Comparison of ENCODE assay signal across 8 cellular contexts in genomic region chr22:38069372-38070249, GRCh38. TPM values are rescaled to one million over a fixed set of nuclear protein-coding genes. Genes with fewer than 3 reads are reported as not detected.
DNase-seq lines count a peak whose midpoint lies in the region; ATAC-seq, FAIRE-seq and TF ChIP-seq lines count a peak whose summit lies in the region.

No MANE protein-coding gene starts in this region.

- peak; percentile 57 to 76; a peak in 3 of 4 replicates for TF ChIP-seq RAD21 in H1 (IDR thresholded peaks at IDR 0.05 in 1 of 2, conservative IDR thresholded peaks at IDR 0.05 in 1 of 2; ENCODE audit: low read depth in 2 of 2, low read length in 2 of 2)

- H4K20me1 ChIP-seq in H1 (replicated peaks in 1 of 2; ENCODE audit: control insufficient read depth in 1 of 2, insufficient read depth in 2 of 2, low read length in 2 of 2): peaks cover 0 to 5% of the 10 kb centered on the region in 2 experiments

- peaks cover 30% of the 10 kb centered on the region for H3K36me3 Mint-ChIP-seq in nephron (ENCODE audit: low read depth)

- H3K79me1 ChIP-seq in H1 (ENCODE audit: low read depth, low read length): no peaks in the 10 kb centered on the region

- TF ChIP-seq EP300 in H1 (IDR thresholded peaks at IDR 0.05; ENCODE audit: borderline replicate concordance in 1 of 2, low read depth in 2 of 2, low read length in 2 of 2): no peak

- no peak overlapping the region for H3K56ac ChIP-seq in H1 (replicated peaks; ENCODE audit: insufficient read length, low read depth, low read length)

- TF ChIP-seq CTCF in H1 (IDR thresholded peaks at IDR 0.05; ENCODE audit: control extremely low read depth in 1 of 3, insufficient read depth in 1 of 3, low read depth in 1 of 3, low read length in 3 of 3): peak; percentile 64 to 88 (median 65)
- peak; percentile 38 to 52 (median 45) for TF ChIP-seq CTCF in nephron (IDR thresholded peaks at IDR 0.05; ENCODE audit: unreplicated experiment in 3 of 3)

- ATAC-seq in GM18907 (IDR thresholded peaks at IDR 0.05; ENCODE audit: unreplicated experiment): no peak

- 0 out of 7 replicates have a peak overlapping the region, but pooled peaks of 1 of the 4 experiments have one; percentile 11 for H3K9ac ChIP-seq in H1 (replicated peaks in 1 of 4; ENCODE audit: extremely low read depth in 1 of 4, low read depth in 3 of 4, low read length in 3 of 4)

- no peak overlapping the region for H2AK5ac ChIP-seq in H1 (ENCODE audit: low read depth, low read length)

- no peaks in the 10 kb centered on the region for H3K4me1 ChIP-seq in H1 (replicated peaks in 1 of 4; ENCODE audit: control insufficient read depth in 3 of 4, insufficient read depth in 4 of 4, low read length in 3 of 4)

- no peak overlapping the region for H3K14ac ChIP-seq in H1 (ENCODE audit: insufficient read length)

- CTCF ChIA-PET in H1 (lab: Charles Lee; ENCODE audit: partially characterized antibody): interaction anchor here (0.7 to 12.5 kb wide), 21 partner anchors 10 to 161 kb away, joined by 3 to 264 read pairs (median 4); partner anchors contain the start of genes PICK1 and SLC16A8

- no peak overlapping the region for H2BK12ac ChIP-seq in H1 (ENCODE audit: low read depth, low read length)

- TF ChIP-seq POLR2A in H1 (IDR thresholded peaks at IDR 0.05; ENCODE audit: control extremely low read depth in 1 of 2, low read depth in 2 of 2, low read length in 2 of 2): no peak

- no peak overlapping the region for H3K4me2 ChIP-seq in H1 (ENCODE audit: insufficient read depth in 1 of 2, low read depth in 2 of 2, low read length in 2 of 2)

- H3K27ac ChIP-seq in H1 (ENCODE audit: low read depth, low read length): no peak overlapping the region; the same call in 1 of the 2 replicates

- H3K4me1 Mint-ChIP-seq in nephron: peaks cover 23% of the 10 kb centered on the region

- H3K36me3 ChIP-seq in H1 (ENCODE audit: control insufficient read depth in 2 of 4, insufficient read depth in 4 of 4, low read length in 3 of 4): peaks cover 7 to 27% (median 15%) of the 10 kb centered on the region in 4 experiments; a peak in 7 of 8 replicates

- no peaks in the 10 kb centered on the region for H3K27me3 ChIP-seq in H1 (replicated peaks in 1 of 4; ENCODE audit: control insufficient read depth in 3 of 4, extremely low read depth in 1 of 4, insufficient read depth in 3 of 4, low read length in 3 of 4)

- H2BK20ac ChIP-seq in H1 (ENCODE audit: low read length): no peak overlapping the region

- no peak overlapping the region for H3K4me3 ChIP-seq in H1 (ENCODE audit: extremely low read depth in 1 of 4, insufficient read depth in 2 of 4, low read depth in 3 of 4, low read length in 4 of 4)

- no peak overlapping the region for H3K4ac ChIP-seq in H1 (replicated peaks; ENCODE audit: insufficient read length, low read depth, low read length)

- peak overlapping the region; percentile 65 to 81 (median 81) for H3K27ac Mint-ChIP-seq in nephron

- H2BK15ac ChIP-seq in H1 (ENCODE audit: low read length): no peak overlapping the region

- H3K23ac ChIP-seq in H1 (ENCODE audit: insufficient read length): no peak overlapping the region

- no peak overlapping the region for H3K18ac ChIP-seq in H1 (ENCODE audit: extremely low read depth, low read length)

- no peaks in the 10 kb centered on the region for H3K27me3 Mint-ChIP-seq in nephron (ENCODE audit: low read depth)

- H3K23me2 ChIP-seq in H1 (ENCODE audit: low read depth, low read length): no peaks in the 10 kb centered on the region

- POLR2A ChIA-PET in H1 (lab: Charles Lee; ENCODE audit: partially characterized antibody): interaction anchor here (0.6 to 1.1 kb wide), 3 partner anchors 12 to 107 kb away, joined by 3 to 4 read pairs (median 3); no protein-coding TSS in a partner anchor

- no peak overlapping the region for H4K5ac ChIP-seq in H1 (ENCODE audit: insufficient read length, low read depth, low read length)

- no peak overlapping the region for H2AFZ ChIP-seq in H1 (ENCODE audit: low read length)

- peak; percentile 60 for DNase-seq in AG20443 (ENCODE audit: low spot score)
- DNase-seq in NCI-H2227 (lab: John Stamatoyannopoulos, UW; ENCODE audit: unreplicated experiment): peak; percentile 88
- DNase-seq in H1 (ENCODE audit: low read depth in 1 of 2, low spot score in 2 of 2): no peak
- DNase-seq in HuH-7.5 (ENCODE audit: low spot score): no peak
- no peak for DNase-seq in T-helper 2 cell
- DNase-seq in stimulated activated naive CD4-positive, alpha-beta T cell treated with Interleukin-2 at 50 U/mL for 16 hours (lab: John Stamatoyannopoulos, UW): no peak

- peak overlapping the region; percentile 12 to 77 (median 25) for H3K4me3 Mint-ChIP-seq in nephron

- H4K8ac ChIP-seq in H1 (ENCODE audit: extremely low read depth, insufficient read depth, low read length): 0 out of 2 replicates have a peak overlapping the region, but pooled peaks have one; percentile 2

- no peak overlapping the region for H2BK120ac ChIP-seq in H1 (replicated peaks; ENCODE audit: low read depth, low read length)

- 90% methylated on average over 20 of the region's 21 CpGs; no CpG with 5 or more reads in 1 of the 2 experiments for whole genome bisulfite sequencing in H1 (ENCODE audit: extremely low coverage in 1 of 2, insufficient coverage in 1 of 2, insufficient read length in 1 of 2, insufficient replicate concordance in 2 of 2, low coverage in 1 of 2, low lambda C conversion rate in 2 of 2, missing lambda C conversion rate in 1 of 2), 2 experiments

- no peak overlapping the region for H2BK5ac ChIP-seq in H1 (ENCODE audit: low read depth, low read length)

- H3K9me3 Mint-ChIP-seq in nephron: no peaks in the 10 kb centered on the region

- no peak for FAIRE-seq in H1 (lab: Jason Lieb, UNC)

- H4K91ac ChIP-seq in H1 (replicated peaks; ENCODE audit: insufficient read length, low read length): no peak overlapping the region

- H3K79me2 ChIP-seq in H1 (ENCODE audit: control insufficient read depth in 1 of 2, insufficient read depth in 2 of 2, low read length in 2 of 2): no peaks in the 10 kb centered on the region

- no peaks in the 10 kb centered on the region for H3K9me3 ChIP-seq in H1 (ENCODE audit: insufficient read depth in 2 of 2, low read depth in 1 of 2, low read length in 1 of 2)

TF ChIP-seq in H1, 55 proteins besides CTCF, POLR2A, EP300 and RAD21 (continues in another document):
- TF ChIP-seq TBP (IDR thresholded peaks at IDR 0.05; ENCODE audit: low read depth, low read length) (no peak), CBX8 (IDR thresholded peaks at IDR 0.05; ENCODE audit: borderline replicate concordance, low read depth, low read length) (no peak), MAFK (IDR thresholded peaks at IDR 0.05; ENCODE audit: low read depth, low read length) (no peak), SP2 (IDR thresholded peaks at IDR 0.05; ENCODE audit: low read length) (no peak), KDM5A (IDR thresholded peaks at IDR 0.05; ENCODE audit: low read length) (no peak), CREB1 (IDR thresholded peaks at IDR 0.05) (no peak), ASH2L (IDR thresholded peaks at IDR 0.05; ENCODE audit: low read length) (no peak), POU5F1 (IDR thresholded peaks at IDR 0.05; ENCODE audit: low read depth, low read length) (no peak), SAP30 (IDR thresholded peaks at IDR 0.05; ENCODE audit: insufficient read depth, insufficient replicate concordance, low read length) (no peak), SIN3A (conservative IDR thresholded peaks at IDR 0.05 in 1 of 2, IDR thresholded peaks at IDR 0.05 in 1 of 2; ENCODE audit: low read depth in 1 of 2, low read length in 2 of 2) (no peak), ATF2 (IDR thresholded peaks at IDR 0.05; ENCODE audit: low read length) (no peak)

RNA-seq across cellular contexts. Expression of gene PICK1, which starts 12.4 kb away (rescaled TPM):
- 22.9 and 26.2 TPM in 2 replicates for total RNA-seq in H1 (2021; fragmentation: NEBNext Ultra II Directional; extraction: Animal tissue kit (Norgen Biotek cat#: 25700))
- 20.4 and 26.7 TPM in 2 replicates for polyA plus RNA-seq in H1 (2011; rRNA removed)
- 34.3 TPM for polyA plus RNA-seq in H1 (2011; cell fraction: cytosol; rRNA removed)
- polyA plus RNA-seq in H1 (2011; cell fraction: nucleus; rRNA removed): 80.4 TPM
- polyA plus RNA-seq in H1 (2012, experiment 1 of 2): 14.3 to 28.4 TPM (median 26.6 TPM) in 4 replicates
- polyA plus RNA-seq in H1 (2012, experiment 2 of 2): 17.5 TPM
- polyA plus RNA-seq in H1 (2013, experiment 1 of 2): 13.5 TPM
- 13.1 TPM for polyA plus RNA-seq in H1 (2013, experiment 2 of 2)
- polyA minus RNA-seq in H1 (2011; rRNA and poly(A)+ RNA removed): 24.3 and 33.6 TPM in 2 replicates
- polyA minus RNA-seq in H1 (2011; cell fraction: cytosol; rRNA and poly(A)+ RNA removed): 15.3 TPM
- 33.8 TPM for polyA minus RNA-seq in H1 (2011; cell fraction: nucleus; rRNA and poly(A)+ RNA removed)

RNA-seq across cellular contexts. Expression of gene SLC16A8, which starts 14.4 kb away (rescaled TPM):
- total RNA-seq in H1 (2021; fragmentation: NEBNext Ultra II Directional; extraction: Animal tissue kit (Norgen Biotek cat#: 25700)): not detected in 2 replicates
- polyA plus RNA-seq in H1 (2011; rRNA removed): 0.70 and 1.2 TPM in 2 replicates
- polyA plus RNA-seq in H1 (2011; cell fraction: cytosol; rRNA removed): 0.62 TPM
- polyA plus RNA-seq in H1 (2011; cell fraction: nucleus; rRNA removed): 0.44 TPM
- polyA plus RNA-seq in H1 (2012, experiment 1 of 2): 0.69 to 1.6 TPM (median 1.3 TPM) in 4 replicates
- polyA plus RNA-seq in H1 (2012, experiment 2 of 2): 0.43 TPM
- polyA plus RNA-seq in H1 (2013, experiment 1 of 2): 0.28 TPM
- polyA plus RNA-seq in H1 (2013, experiment 2 of 2): 0.17 TPM
- not detected in 2 replicates for polyA minus RNA-seq in H1 (2011; rRNA and poly(A)+ RNA removed)
- not detected for polyA minus RNA-seq in H1 (2011; cell fraction: cytosol; rRNA and poly(A)+ RNA removed)
- 0.40 TPM for polyA minus RNA-seq in H1 (2011; cell fraction: nucleus; rRNA and poly(A)+ RNA removed)

RNA-seq across cellular contexts. Expression of gene BAIAP2L2, which starts 40.9 kb away (rescaled TPM):
- total RNA-seq in H1 (2021; fragmentation: NEBNext Ultra II Directional; extraction: Animal tissue kit (Norgen Biotek cat#: 25700)): 5.4 and 7.2 TPM in 2 replicates
- polyA plus RNA-seq in H1 (2011; rRNA removed): 10.0 and 13.9 TPM in 2 replicates
- 5.2 TPM for polyA plus RNA-seq in H1 (2011; cell fraction: cytosol; rRNA removed)
- polyA plus RNA-seq in H1 (2011; cell fraction: nucleus; rRNA removed): 14.7 TPM
- 2.3 to 7.1 TPM (median 5.9 TPM) in 4 replicates for polyA plus RNA-seq in H1 (2012, experiment 1 of 2)
- 3.2 TPM for polyA plus RNA-seq in H1 (2012, experiment 2 of 2)
- 5.7 TPM for polyA plus RNA-seq in H1 (2013, experiment 1 of 2)
- 5.2 TPM for polyA plus RNA-seq in H1 (2013, experiment 2 of 2)
- 0.54 and 1.1 TPM in 2 replicates for polyA minus RNA-seq in H1 (2011; rRNA and poly(A)+ RNA removed)
- polyA minus RNA-seq in H1 (2011; cell fraction: cytosol; rRNA and poly(A)+ RNA removed): 5.6 TPM
- 1.5 TPM for polyA minus RNA-seq in H1 (2011; cell fraction: nucleus; rRNA and poly(A)+ RNA removed)

Comparison
In these comparisons a context has a peak if more than half of its experiments do, and no peak if none do; other contexts are left out.
1. DNase-seq: peak in AG20443 (single experiment) and NCI-H2227 (single experiment); none in H1 (0 of 2), HuH-7.5 (single experiment), T-helper 2 cell (0 of 5) and stimulated activated naive CD4-positive, alpha-beta T cell treated with Interleukin-2 at 50 U/mL for 16 hours (single experiment).